ENCODE assay signal across 1 cellular context in genomic region chr14:105018414-105018813, GRCh38.
TF ChIP-seq lines count a peak whose summit lies in the region.

No MANE protein-coding gene starts in this region.

TF ChIP-seq in HEK293T, 16 proteins besides CTCF, POLR2A, EP300 and RAD21 (continued from another document):
- no peak for TF ChIP-seq FOXK2 (IDR thresholded peaks at IDR 0.05)
- no peak for TF ChIP-seq PKNOX1 (IDR thresholded peaks at IDR 0.05)
- no peak for TF ChIP-seq HDGF (IDR thresholded peaks at IDR 0.05; ENCODE audit: borderline replicate concordance)
- TF ChIP-seq BHLHE40 (IDR thresholded peaks at IDR 0.05; ENCODE audit: borderline replicate concordance), result no peak
- no peak for TF ChIP-seq L3MBTL2 (conservative IDR thresholded peaks at IDR 0.05)
- TF ChIP-seq FOXA1 (IDR thresholded peaks at IDR 0.05), result no peak
- TF ChIP-seq SUZ12 (IDR thresholded peaks at IDR 0.05), result no peak
- TF ChIP-seq LEF1 (IDR thresholded peaks at IDR 0.05; ENCODE audit: borderline replicate concordance), result no peak
- TF ChIP-seq ARNT (IDR thresholded peaks at IDR 0.05), result no peak
- no peak for TF ChIP-seq CTBP1 (IDR thresholded peaks at IDR 0.05; ENCODE audit: borderline replicate concordance)
- TF ChIP-seq FOXM1 (IDR thresholded peaks at IDR 0.05; ENCODE audit: borderline replicate concordance), result no peak
- TF ChIP-seq NFRKB (IDR thresholded peaks at IDR 0.05), result no peak
- no peak for TF ChIP-seq SP1 (IDR thresholded peaks at IDR 0.05)
TF ChIP-seq in HEK293T: peak in this region for 0.
